1 cellular context compared by ENCODE assay signal in the genomic region with DNA sequence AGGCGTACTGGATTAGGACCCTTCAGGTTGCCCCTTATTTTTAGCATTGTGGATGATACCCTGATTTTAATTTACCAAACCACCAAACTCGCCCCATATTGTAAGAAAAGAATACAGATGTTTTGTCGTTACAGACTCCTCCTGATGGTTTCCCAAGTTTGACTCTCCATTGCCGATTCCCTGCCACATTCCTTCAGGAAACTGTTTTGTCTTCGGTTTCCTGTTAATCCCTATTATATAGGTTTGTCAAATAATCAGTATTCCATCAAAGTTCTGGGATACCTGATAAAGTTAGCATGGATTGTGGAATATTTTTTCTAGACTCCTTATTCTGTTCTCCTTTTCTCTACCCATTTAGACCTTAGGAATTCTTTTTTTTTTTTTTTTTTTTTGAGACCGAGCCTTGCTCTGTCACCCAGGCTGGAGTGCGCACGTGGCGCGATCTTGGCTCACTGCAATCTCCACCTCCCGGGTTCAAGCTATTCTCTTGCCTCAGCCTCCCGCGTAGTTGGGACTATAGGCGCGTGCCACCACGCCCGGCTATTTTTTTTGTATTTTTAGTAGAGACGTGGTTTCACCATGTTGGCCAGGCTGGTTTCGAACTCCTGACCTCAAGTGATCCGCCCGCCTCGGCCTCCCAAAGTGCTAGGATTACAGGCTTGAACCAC.
TF ChIP-seq lines count a peak whose summit lies in the region.

No MANE protein-coding gene starts in this region.

TF ChIP-seq in PFSK-1, 5 proteins besides CTCF, POLR2A, EP300 and RAD21:
- TF ChIP-seq POLR2AphosphoS5 (IDR thresholded peaks at IDR 0.05; ENCODE audit: low read depth, low read length) = peak; percentile 47; the same call in 1 of the 2 replicates
